In genomic region chr1:46757256-46757955, GRCh38 we compare ENCODE assay signal across 2 cellular contexts.
TF ChIP-seq lines count a peak whose summit lies in the region.

No MANE protein-coding gene starts in this region.

TF ChIP-seq in Ishikawa, 13 proteins besides CTCF, POLR2A, EP300 and RAD21:
- TF ChIP-seq MAX (IDR thresholded peaks at IDR 0.05) (no peak; the same call in none of the 2 replicates), CREB1 (IDR thresholded peaks at IDR 0.05; ENCODE audit: low read depth) (no peak), TEAD4 (IDR thresholded peaks at IDR 0.05) (peak; percentile 93), USF1 (IDR thresholded peaks at IDR 0.05) (peak; percentile 58), YY1 (IDR thresholded peaks at IDR 0.05; ENCODE audit: low read depth) (no peak), FOXM1 (IDR thresholded peaks at IDR 0.05; ENCODE audit: borderline replicate concordance, low read depth) (peak; percentile 85), EGR1 (IDR thresholded peaks at IDR 0.05) (peak; percentile 90), TAF1 (IDR thresholded peaks at IDR 0.05; ENCODE audit: low read depth) (0 out of 2 replicates have a peak, but pooled peaks have one; percentile 9), ZBTB7A (IDR thresholded peaks at IDR 0.05; ENCODE audit: low read depth) (no peak), NFIC (IDR thresholded peaks at IDR 0.05) (peak; percentile 93), CEBPB (IDR thresholded peaks at IDR 0.05) (peak; percentile 68), REST (IDR thresholded peaks at IDR 0.05; ENCODE audit: low read depth) (no peak), TCF12 (IDR thresholded peaks at IDR 0.05; ENCODE audit: low read depth) (peak; percentile 94)

TF ChIP-seq in HepG2, 621 proteins besides CTCF, POLR2A, EP300 and RAD21:
- TF ChIP-seq SP4 (CRISPR knock-in tag; IDR thresholded peaks at IDR 0.05) (no peak), RXRB (CRISPR knock-in tag; IDR thresholded peaks at IDR 0.05; ENCODE audit: borderline replicate concordance) (no peak), RFX3 (CRISPR knock-in tag; IDR thresholded peaks at IDR 0.05) (no peak), SIN3A (IDR thresholded peaks at IDR 0.05; ENCODE audit: borderline replicate concordance, low read depth, low read length) (no peak), ZNF839 (CRISPR knock-in tag; IDR thresholded peaks at IDR 0.05; ENCODE audit: borderline replicate concordance) (no peak), NR2F1 (CRISPR knock-in tag; IDR thresholded peaks at IDR 0.05) (no peak), JUN (CRISPR knock-in tag; IDR thresholded peaks at IDR 0.05) (no peak), ZNF280B (CRISPR knock-in tag; IDR thresholded peaks at IDR 0.05; ENCODE audit: borderline replicate concordance) (no peak), ZNF773 (CRISPR knock-in tag; IDR thresholded peaks at IDR 0.05; ENCODE audit: borderline replicate concordance) (no peak), ZNF609 (CRISPR knock-in tag; IDR thresholded peaks at IDR 0.05; ENCODE audit: borderline replicate concordance) (no peak), ZNF552 (CRISPR knock-in tag; IDR thresholded peaks at IDR 0.05; ENCODE audit: borderline replicate concordance) (no peak), ZNF567 (CRISPR knock-in tag; IDR thresholded peaks at IDR 0.05; ENCODE audit: borderline replicate concordance) (no peak), KLF16 (CRISPR knock-in tag; IDR thresholded peaks at IDR 0.05) (no peak), TBP (CRISPR knock-in tag; IDR thresholded peaks at IDR 0.05) (no peak), IRX3 (CRISPR knock-in tag; IDR thresholded peaks at IDR 0.05; ENCODE audit: borderline replicate concordance, low read depth) (no peak), RAD51 (IDR thresholded peaks at IDR 0.05; ENCODE audit: borderline replicate concordance) (no peak), GFI1 (CRISPR knock-in tag; IDR thresholded peaks at IDR 0.05; ENCODE audit: borderline replicate concordance) (no peak), CENPT (CRISPR knock-in tag; IDR thresholded peaks at IDR 0.05; ENCODE audit: low read depth) (no peak), KDM4B (CRISPR knock-in tag; IDR thresholded peaks at IDR 0.05) (no peak), FOXA1 (IDR thresholded peaks at IDR 0.05) (no peak), FOXA1 (CRISPR knock-in tag; IDR thresholded peaks at IDR 0.05) (no peak)
